ENCODE assay signal across 9 cellular contexts in genomic region chr3:136142592-136142991, GRCh38. TPM values are rescaled to one million over a fixed set of nuclear protein-coding genes. Genes with fewer than 3 reads are reported as not detected.
DNase-seq lines count a peak whose midpoint lies in the region; ATAC-seq and TF ChIP-seq lines count a peak whose summit lies in the region.
"Had no signal": no experiment of that assay in that cellular context is flagged by ENCODE, and none has a peak within 500 bp of the region (broad histone marks: within the 10 kb centered on the region; RNA-seq: fewer than 3 reads in every experiment).

No MANE protein-coding gene starts in this region.

- H3K9me3 Mint-ChIP-seq in chondrocyte (ENCODE audit: low read depth) = no peaks in the 10 kb centered on the region

- peak; percentile 54 for DNase-seq in DMS153 (lab: John Stamatoyannopoulos, UW)
- DNase-seq in NCI-H146 treated with DMSO at 0.1 percent for 48 hours (lab: John Stamatoyannopoulos, UW; ENCODE audit: unreplicated experiment) = peak; percentile 89
- no peak for DNase-seq in chondrocyte (ENCODE audit: low spot score)
- DNase-seq in stimulated activated CD4-positive, alpha-beta T cell treated with anti-CD3 and anti-CD28 coated beads, Interleukin-1b, Interleukin-23, amount 100 ng/mL, for 48 hours = no peak
- DNase-seq in thyroid gland = no peak
- no peak for DNase-seq in inferior parietal cortex (ENCODE audit: extremely low spot score)
- DNase-seq: gastrocnemius medialis had no signal

- 58 to 66% methylated on average over 3 of the region's 3 CpGs for WGBS in thyroid gland, 2 donors

- H3K36me3 ChIP-seq in muscle layer of duodenum (ENCODE audit: control insufficient read depth in 1 of 2, insufficient read depth in 2 of 2, low read length in 2 of 2) = peaks cover 9% of the 10 kb centered on the region in 2 donors
- H3K36me3 ChIP-seq in thyroid gland = no peaks in the 10 kb centered on the region
- H3K36me3 ChIP-seq: gastrocnemius medialis had no signal

- H3K36me3 Mint-ChIP-seq in chondrocyte (ENCODE audit: low read depth) = peaks cover 5% of the 10 kb centered on the region

- no peaks in the 10 kb centered on the region for H3K4me1 ChIP-seq in muscle layer of duodenum (ENCODE audit: control insufficient read depth in 1 of 2, insufficient read depth in 2 of 2, low read length in 2 of 2)
- peaks cover 0 to 11% of the 10 kb centered on the region in 2 donors for H3K4me1 ChIP-seq in thyroid gland
- H3K4me1 ChIP-seq: gastrocnemius medialis had no signal

- H3K4me3 ChIP-seq in muscle layer of duodenum (ENCODE audit: low read depth in 1 of 2, low read length in 2 of 2) (no peak overlapping the region), thyroid gland (replicated peaks in 1 of 3) (no peak overlapping the region)
- H3K4me3 ChIP-seq: gastrocnemius medialis had no signal

- intact Hi-C loops in thyroid gland (cut with DNase I) = no loop called here

- H3K4me3 Mint-ChIP-seq in chondrocyte (ENCODE audit: unreplicated experiment) = no peak overlapping the region

- no peaks in the 10 kb centered on the region for H3K27me3 Mint-ChIP-seq in chondrocyte (ENCODE audit: low read depth)

- TF ChIP-seq CTCF in chondrocyte (IDR thresholded peaks at IDR 0.05) (no peak), thyroid gland (IDR thresholded peaks at IDR 0.05) (no peak)

- no peak for TF ChIP-seq POLR2A in thyroid gland (IDR thresholded peaks at IDR 0.05)

- ATAC-seq in GM19035 (IDR thresholded peaks at IDR 0.05; ENCODE audit: unreplicated experiment) = no peak

- H3K27me3 ChIP-seq in muscle layer of duodenum (ENCODE audit: low read depth, low read length) (no peaks in the 10 kb centered on the region), thyroid gland (no peaks in the 10 kb centered on the region)
- H3K27me3 ChIP-seq: gastrocnemius medialis had no signal

- H3K27ac ChIP-seq in muscle layer of duodenum (ENCODE audit: low read length) (peak overlapping the region; percentile 64), thyroid gland (no peak overlapping the region)

- H3K4me1 Mint-ChIP-seq in chondrocyte (ENCODE audit: low read depth) = peaks cover 31% of the 10 kb centered on the region

- H3K27ac Mint-ChIP-seq in chondrocyte (ENCODE audit: unreplicated experiment) = peak overlapping the region; percentile 87

- no peaks in the 10 kb centered on the region for H3K9me3 ChIP-seq in muscle layer of duodenum (ENCODE audit: control insufficient read depth in 1 of 2, low read length in 2 of 2)
- no peaks in the 10 kb centered on the region for H3K9me3 ChIP-seq in thyroid gland
- H3K9me3 ChIP-seq: gastrocnemius medialis had no signal

RNA-seq across cellular contexts. Expression of gene MSL2, which starts 53.5 kb away (rescaled TPM):
- 18.6 to 21.9 TPM (median 21.1 TPM) in 3 replicates for total RNA-seq in chondrocyte
- 10 to 100 TPM; 28.6 to 55.8 (median 44.4) TPM for total RNA-seq in thyroid gland

Comparison
In these comparisons a context has a peak if more than half of its experiments do, and no peak if none do; other contexts are left out.
1. DNase-seq: peak in DMS153 (single experiment) and NCI-H146 treated with DMSO at 0.1 percent for 48 hours (single experiment); none in chondrocyte (single experiment), stimulated activated CD4-positive, alpha-beta T cell treated with anti-CD3 and anti-CD28 coated beads, Interleukin-1b, Interleukin-23, amount 100 ng/mL, for 48 hours (single experiment), thyroid gland (0 of 2) and inferior parietal cortex (single experiment).